29 cellular contexts compared by ENCODE assay signal in genomic region chr15:64982472-64982871, GRCh38. TPM values are rescaled to one million over a fixed set of nuclear protein-coding genes. Genes with fewer than 3 reads are reported as not detected.
DNase-seq lines count a peak whose midpoint lies in the region; ATAC-seq, FAIRE-seq and TF ChIP-seq lines count a peak whose summit lies in the region.
"Had no signal": no experiment of that assay in that cellular context is flagged by ENCODE, and none has a peak within 500 bp of the region (broad histone marks: within the 10 kb centered on the region; RNA-seq: fewer than 3 reads in every experiment).

No MANE protein-coding gene starts in this region.

- intact Hi-C loops in A673 (cut with micrococcal nuclease; ENCODE audit: unreplicated experiment) (no loop called here), HepG2 (cut with micrococcal nuclease; ENCODE audit: unreplicated experiment) (no loop called here), PC-9 (cut with micrococcal nuclease; ENCODE audit: unreplicated experiment) (no loop called here)

- H3F3A ChIP-seq in PC-9 (ENCODE audit: insufficient read depth, low read depth): no peaks in the 10 kb centered on the region

- peak overlapping the region; percentile 9 to 75 (median 55) for H3K27ac Mint-ChIP-seq in brain
- H3K27ac Mint-ChIP-seq: activated T-cell treated with anti-CD3 and anti-CD28 coated beads, Interleukin-2, amount 50 U/mL, for 24 hours; T-helper 2 cell treated with Interferon-gamma antibody and Interleukin-4, amounts not matched to agents 5 μg/mL and 100 μg/mL, for 36 hours had no signal

- H3K36me3 ChIP-seq in A673 (ENCODE audit: insufficient read depth, low read length, poor library complexity, severe bottlenecking) (peaks cover 21% of the 10 kb centered on the region), HepG2 (replicated peaks in 1 of 2; ENCODE audit: control insufficient read depth in 1 of 2, insufficient read depth in 2 of 2, low read length in 2 of 2) (peaks cover 0 to 21% of the 10 kb centered on the region in 2 experiments; a peak in 2 of 5 replicates), PC-9 (ENCODE audit: low read depth) (0 out of 2 replicates have a peak, but pooled peaks cover 4% of the 10 kb centered on the region)

- no peak for ATAC-seq in HepG2
- ATAC-seq: A549, body of pancreas, gastrocnemius medialis, left colon had no signal

- POLR2A ChIA-PET in A673 (lab: Charles Lee; ENCODE audit: low non-redundant PET) (no interaction called here), HepG2 (lab: Yijun Ruan, JAX) (no interaction called here), PC-9 (lab: Charles Lee; ENCODE audit: unreplicated experiment) (no interaction called here)

- H3K4me2 ChIP-seq in HepG2 (ENCODE audit: low read depth, low read length): 0 out of 2 replicates have a peak overlapping the region, but pooled peaks have one; percentile 51
- H3K4me2 ChIP-seq in PC-9: no peak overlapping the region
- H3K4me2 ChIP-seq: A549 had no signal

- TF ChIP-seq EP300 in HepG2 (IDR thresholded peaks at IDR 0.05; ENCODE audit: low read depth in 2 of 2, low read length in 2 of 2): no peak
- no peak for TF ChIP-seq EP300 in HepG2 (CRISPR knock-in tag; IDR thresholded peaks at IDR 0.05; ENCODE audit: borderline replicate concordance)

- H3K4me3 Mint-ChIP-seq in brain: peak overlapping the region in 1 of 5 experiments; percentile 33
- H3K4me3 Mint-ChIP-seq: activated T-cell treated with anti-CD3 and anti-CD28 coated beads, Interleukin-2, amount 50 U/mL, for 24 hours; T-helper 2 cell treated with Interferon-gamma antibody and Interleukin-4, amounts not matched to agents 5 μg/mL and 100 μg/mL, for 36 hours had no signal

- no peak for TF ChIP-seq RAD21 in HepG2 (CRISPR knock-in tag; IDR thresholded peaks at IDR 0.05)

- H3K27me3 ChIP-seq in A673 (replicated peaks; ENCODE audit: insufficient read depth, low read depth, low read length, poor library complexity) (no peaks in the 10 kb centered on the region), HepG2 (ENCODE audit: control insufficient read depth in 1 of 2, insufficient read depth in 2 of 2, low read length in 2 of 2) (no peaks in the 10 kb centered on the region), PC-9 (ENCODE audit: insufficient read depth, low read depth) (no peaks in the 10 kb centered on the region)
- H3K27me3 ChIP-seq: adrenal gland; BLaER1 treated with 17β-estradiol and CSF1 and Interleukin-3, amounts not matched to agents 10 nM and 100 nM; body of pancreas; gastrocnemius medialis; tibial nerve had no signal

- peak overlapping the region; percentile 43 for H3K27ac ChIP-seq in A673 (ENCODE audit: low read depth, low read length, poor library complexity, severe bottlenecking)
- peak overlapping the region; percentile 61 for H3K27ac ChIP-seq in HepG2 (ENCODE audit: extremely low read length, insufficient read depth, low read length)
- H3K27ac ChIP-seq in PC-9: no peak overlapping the region
- H3K27ac ChIP-seq: A549, body of pancreas, epithelial cell of prostate, gastrocnemius medialis had no signal

- DNase-seq in A673 (ENCODE audit: low spot score): peak; percentile 37
- peak; percentile 14 for DNase-seq in GM04503 (ENCODE audit: low read depth)
- DNase-seq in HepG2 (ENCODE audit: low spot score): no peak
- DNase-seq in NCI-H345 treated with DMSO at 0.1 percent for 48 hours (lab: John Stamatoyannopoulos, UW; ENCODE audit: unreplicated experiment): no peak
- no peak for DNase-seq in PC-9
- no peak for DNase-seq in ureter (ENCODE audit: low spot score)
- no peak for DNase-seq in DMS114 treated with DMSO at 0.1 percent for 48 hours (lab: John Stamatoyannopoulos, UW; ENCODE audit: unreplicated experiment)
- DNase-seq: activated gamma-delta T cell; activated T-cell treated with anti-CD3 and anti-CD28 coated beads, Interleukin-2, amount 50 U/mL, for 24 hours; body of pancreas; cerebellar nuclear complex; gastrocnemius medialis; GF-D8; left colon; mesendoderm; NCI-H1417 treated with DMSO at 0.1 percent for 48 hours; NCI-H2081; NCI-H345; NCI-H774; occipital lobe had no signal

- H2AFZ ChIP-seq in HepG2 (ENCODE audit: low read length): no peak overlapping the region
- H2AFZ ChIP-seq in PC-9: no peak overlapping the region

- no peaks in the 10 kb centered on the region for H3K9me3 Mint-ChIP-seq in brain
- H3K9me3 Mint-ChIP-seq: activated T-cell treated with anti-CD3 and anti-CD28 coated beads, Interleukin-2, amount 50 U/mL, for 24 hours; T-helper 2 cell treated with Interferon-gamma antibody and Interleukin-4, amounts not matched to agents 5 μg/mL and 100 μg/mL, for 36 hours had no signal

- 100% methylated on average over 1 of the region's 1 CpG for WGBS in HepG2 (ENCODE audit: low lambda C conversion rate)

- H3K4me1 ChIP-seq in A673 (ENCODE audit: insufficient read depth, low read length, poor library complexity, severe bottlenecking) (peaks cover 20% of the 10 kb centered on the region), HepG2 (ENCODE audit: insufficient read depth, low read length) (peaks cover 59% of the 10 kb centered on the region), PC-9 (replicated peaks; ENCODE audit: insufficient read depth) (peaks cover 4% of the 10 kb centered on the region; the same call in 1 of the 2 replicates)

- in situ Hi-C loops in HepG2 (cut with HindIII; ENCODE audit: extremely low pct_ligation_motif_present, low pct_unique_long_range_greater_than_20kb): no loop called here

- H3K79me2 ChIP-seq in HepG2 (ENCODE audit: insufficient read depth, low read length) (peaks cover 6% of the 10 kb centered on the region), PC-9 (ENCODE audit: low read depth) (peaks cover 10% of the 10 kb centered on the region)

- no peak for TF ChIP-seq POLR2A in HepG2 (IDR thresholded peaks at IDR 0.05; ENCODE audit: insufficient read depth in 1 of 2, low read depth in 2 of 2, low read length in 2 of 2)

- no peaks in the 10 kb centered on the region for H3K9me2 ChIP-seq in PC-9 (ENCODE audit: insufficient read depth)

- no peak overlapping the region for H3K9ac ChIP-seq in HepG2 (ENCODE audit: insufficient read depth, low read depth, low read length)

- H4K20me1 ChIP-seq in HepG2 (ENCODE audit: insufficient read depth, low read length): no peaks in the 10 kb centered on the region
- H4K20me1 ChIP-seq in PC-9 (ENCODE audit: insufficient read depth): no peaks in the 10 kb centered on the region

- H3K4me3 ChIP-seq in A673 (ENCODE audit: low read depth, low read length, poor library complexity, severe bottlenecking) (no peak overlapping the region), HepG2 (replicated peaks in 1 of 3; ENCODE audit: insufficient read depth in 1 of 3, low read depth in 2 of 3, low read length in 3 of 3) (no peak overlapping the region), PC-9 (no peak overlapping the region)
- H3K4me3 ChIP-seq: A549; adrenal gland; BLaER1 treated with 17β-estradiol and CSF1 and Interleukin-3, amounts not matched to agents 10 nM and 100 nM; body of pancreas; gastrocnemius medialis; tibial nerve had no signal

- no peak for FAIRE-seq in HepG2 (lab: Jason Lieb, UNC)
- FAIRE-seq: A549, GM18507, small intestine had no signal

- H3K9me3 ChIP-seq in A673 (ENCODE audit: low read depth, low read length, poor library complexity, severe bottlenecking): no peaks in the 10 kb centered on the region
- H3K9me3 ChIP-seq in HepG2 (ENCODE audit: low read length): no peaks in the 10 kb centered on the region
- no peaks in the 10 kb centered on the region for H3K9me3 ChIP-seq in PC-9 (ENCODE audit: insufficient read depth, low read depth)
- H3K9me3 ChIP-seq: A549; adrenal gland; BLaER1 treated with 17β-estradiol and CSF1 and Interleukin-3, amounts not matched to agents 10 nM and 100 nM; body of pancreas; gastrocnemius medialis; tibial nerve had no signal

- H3K4me1 Mint-ChIP-seq in brain: peaks cover 71% of the 10 kb centered on the region

- TF ChIP-seq CTCF in A673 (conservative IDR thresholded peaks at IDR 0.05; ENCODE audit: low read depth, low read length) (no peak), brain (conservative IDR thresholded peaks at IDR 0.05) (no peak), HepG2 (CRISPR knock-in tag; IDR thresholded peaks at IDR 0.05) (no peak), PC-9 (conservative IDR thresholded peaks at IDR 0.05) (no peak)

- CTCF ChIA-PET in A673 (lab: Charles Lee): interaction anchor here (0.6 kb wide), 1 partner anchor 33 kb away, joined by 9 read pairs; no protein-coding TSS in a partner anchor
- CTCF ChIA-PET in HepG2 (lab: Yijun Ruan, JAX; ENCODE audit: low intra/inter-chr PET ratio, low total read pairs): no interaction called here
- CTCF ChIA-PET in PC-9 (lab: Charles Lee): no interaction called here

- no peaks in the 10 kb centered on the region for H3K27me3 Mint-ChIP-seq in brain
- H3K27me3 Mint-ChIP-seq: activated T-cell treated with anti-CD3 and anti-CD28 coated beads, Interleukin-2, amount 50 U/mL, for 24 hours had no signal

- BruUV-seq in A673 (replicated peaks; lab: Mats Ljungman, UMichigan): no TSS peak
- no TSS peak for BruUV-seq in HepG2 (replicated peaks; lab: Mats Ljungman, UMichigan)
- BruUV-seq in PC-9 (replicated peaks; lab: Mats Ljungman, UMichigan): no TSS peak

- H3K36me3 Mint-ChIP-seq in brain: peaks cover 54% of the 10 kb centered on the region

RNA-seq across cellular contexts. Expression of gene SPG21, which starts 7.2 kb away (rescaled TPM):
- total RNA-seq in A673 (2021): 85.7 and 89.1 TPM in 2 replicates
- 111 TPM for polyA plus RNA-seq in brain (ENCODE audit: insufficient read depth, low read depth, low replicate concordance)
- 42.4 and 53.0 TPM in 2 replicates for total RNA-seq in HepG2 (2016; rRNA removed; fragmentation: Illumina TruSeq; extraction: Trizol)
- 56.6 and 57.5 TPM in 2 replicates for total RNA-seq in HepG2 (2016; cell fraction: cytosol; rRNA removed; fragmentation: Illumina TruSeq; extraction: Trizol; ENCODE audit: low read depth)
- total RNA-seq in HepG2 (2016; cell fraction: insoluble cytoplasmic fraction; rRNA removed; fragmentation: Illumina TruSeq; extraction: Trizol): 43.5 and 50.8 TPM in 2 replicates
- total RNA-seq in HepG2 (2016; cell fraction: membrane; rRNA removed; fragmentation: Illumina TruSeq; extraction: Trizol): 111 and 115 TPM in 2 replicates
- 31.3 and 35.8 TPM in 2 replicates for total RNA-seq in HepG2 (2016; cell fraction: nucleus; rRNA removed; fragmentation: Illumina TruSeq; extraction: Trizol)
- polyA plus RNA-seq in HepG2 (2011; rRNA removed): 29.1 and 36.7 TPM in 2 replicates
- 41.8 and 47.6 TPM in 2 replicates for polyA plus RNA-seq in HepG2 (2011; cell fraction: cytosol; rRNA removed)
- 13.3 and 18.4 TPM in 2 replicates for polyA plus RNA-seq in HepG2 (2011; cell fraction: nucleus; rRNA removed)
- polyA plus RNA-seq in HepG2 (2012): 33.1 and 45.9 TPM in 2 replicates
- polyA plus RNA-seq in HepG2 (2016; cell fraction: cytosol; fragmentation: Illumina TruSeq; extraction: Trizol; ENCODE audit: low read depth): 99.2 and 108 TPM in 2 replicates
- 81.6 and 86.6 TPM in 2 replicates for polyA plus RNA-seq in HepG2 (2016; cell fraction: insoluble cytoplasmic fraction; fragmentation: Illumina TruSeq; extraction: Trizol; ENCODE audit: low read depth)
- polyA plus RNA-seq in HepG2 (2016; cell fraction: membrane; fragmentation: Illumina TruSeq; extraction: Trizol; ENCODE audit: low read depth): 164 and 173 TPM in 2 replicates
- 60.9 and 72.5 TPM in 2 replicates for polyA plus RNA-seq in HepG2 (2016; cell fraction: nucleus; fragmentation: Illumina TruSeq; extraction: Trizol; ENCODE audit: insufficient read depth, low read depth)
- 29.3 and 66.6 TPM in 2 replicates for polyA minus RNA-seq in HepG2 (2011; rRNA and poly(A)+ RNA removed; ENCODE audit: low replicate concordance)
- polyA minus RNA-seq in HepG2 (2011; cell fraction: cytosol; rRNA and poly(A)+ RNA removed): 21.4 and 25.0 TPM in 2 replicates
- polyA minus RNA-seq in HepG2 (2011; cell fraction: nucleus; rRNA and poly(A)+ RNA removed): 20.6 and 27.8 TPM in 2 replicates
- total RNA-seq in PC-9 (2021): 88.3 and 91.7 TPM in 2 replicates
- total RNA-seq in ureter: 108 TPM

RNA-seq across cellular contexts. Expression of gene MTFMT, which starts 47.0 kb away (rescaled TPM):
- total RNA-seq in A673 (2021) (26.2 and 32.1 TPM in 2 replicates), HepG2 (2016; rRNA removed; fragmentation: Illumina TruSeq; extraction: Trizol) (23.2 and 27.9 TPM in 2 replicates), PC-9 (2021) (16.0 and 24.9 TPM in 2 replicates), ureter (19.8 TPM)
- polyA plus RNA-seq in brain (ENCODE audit: insufficient read depth, low read depth, low replicate concordance) (6.9 TPM), HepG2 (2011; rRNA removed) (8.9 and 9.9 TPM in 2 replicates)
- total RNA-seq in HepG2 (2016; cell fraction: cytosol; rRNA removed; fragmentation: Illumina TruSeq; extraction: Trizol; ENCODE audit: low read depth): 10.4 and 12.6 TPM in 2 replicates
- total RNA-seq in HepG2 (2016; cell fraction: insoluble cytoplasmic fraction; rRNA removed; fragmentation: Illumina TruSeq; extraction: Trizol): 22.7 and 29.9 TPM in 2 replicates
- 18.1 and 19.5 TPM in 2 replicates for total RNA-seq in HepG2 (2016; cell fraction: membrane; rRNA removed; fragmentation: Illumina TruSeq; extraction: Trizol)
- 13.3 and 17.4 TPM in 2 replicates for total RNA-seq in HepG2 (2016; cell fraction: nucleus; rRNA removed; fragmentation: Illumina TruSeq; extraction: Trizol)
- 7.3 and 11.2 TPM in 2 replicates for polyA plus RNA-seq in HepG2 (2011; cell fraction: cytosol; rRNA removed)
- 4.0 and 5.2 TPM in 2 replicates for polyA plus RNA-seq in HepG2 (2011; cell fraction: nucleus; rRNA removed)
- 6.6 and 14.4 TPM in 2 replicates for polyA plus RNA-seq in HepG2 (2012)
- 7.3 and 9.3 TPM in 2 replicates for polyA plus RNA-seq in HepG2 (2016; cell fraction: cytosol; fragmentation: Illumina TruSeq; extraction: Trizol; ENCODE audit: low read depth)
- polyA plus RNA-seq in HepG2 (2016; cell fraction: insoluble cytoplasmic fraction; fragmentation: Illumina TruSeq; extraction: Trizol; ENCODE audit: low read depth): 22.1 and 23.9 TPM in 2 replicates
- 13.3 and 13.6 TPM in 2 replicates for polyA plus RNA-seq in HepG2 (2016; cell fraction: membrane; fragmentation: Illumina TruSeq; extraction: Trizol; ENCODE audit: low read depth)
- polyA plus RNA-seq in HepG2 (2016; cell fraction: nucleus; fragmentation: Illumina TruSeq; extraction: Trizol; ENCODE audit: insufficient read depth, low read depth): 17.3 and 20.2 TPM in 2 replicates
- polyA minus RNA-seq in HepG2 (2011; rRNA and poly(A)+ RNA removed; ENCODE audit: low replicate concordance): 3.2 and 7.6 TPM in 2 replicates
- 6.6 and 9.0 TPM in 2 replicates for polyA minus RNA-seq in HepG2 (2011; cell fraction: cytosol; rRNA and poly(A)+ RNA removed)
- polyA minus RNA-seq in HepG2 (2011; cell fraction: nucleus; rRNA and poly(A)+ RNA removed): 10.2 and 16.7 TPM in 2 replicates

Comparison
In these comparisons a context has a peak if more than half of its experiments do, and no peak if none do; other contexts are left out.
1. DNase-seq: peak in A673 (single experiment) and GM04503 (single experiment); none in HepG2 (single experiment), NCI-H345 treated with DMSO at 0.1 percent for 48 hours (single experiment), PC-9 (0 of 2), ureter (single experiment) and DMS114 treated with DMSO at 0.1 percent for 48 hours (single experiment).